In genomic region chr16:14309906-14310305, GRCh38 we compare ENCODE assay signal across 9 cellular contexts.
DNase-seq lines count a peak whose midpoint lies in the region; ATAC-seq lines count a peak whose summit lies in the region.
"Had no signal": no experiment of that assay in that cellular context is flagged by ENCODE, and none has a peak within 500 bp of the region (broad histone marks: within the 10 kb centered on the region; RNA-seq: fewer than 3 reads in every experiment).

No MANE protein-coding gene starts in this region.

- peak overlapping the region; percentile 67 to 83 for H3K4me3 Mint-ChIP-seq in activated T-cell treated with anti-CD3 and anti-CD28 coated beads, Interleukin-2, amount 50 U/mL, for 72 hours

- peaks cover 7% of the 10 kb centered on the region for H3K27me3 Mint-ChIP-seq in activated T-cell treated with anti-CD3 and anti-CD28 coated beads, Interleukin-2, amount 50 U/mL, for 72 hours (ENCODE audit: low read depth)

- no peaks in the 10 kb centered on the region for H3K9me3 Mint-ChIP-seq in activated T-cell treated with anti-CD3 and anti-CD28 coated beads, Interleukin-2, amount 50 U/mL, for 72 hours

- ATAC-seq in activated T-cell treated with anti-CD3 and anti-CD28 coated beads, Interleukin-2, amount 50 U/mL, for 72 hours (replicated peaks in 1 of 2), result peak; percentile 28 to 54
- no peak for ATAC-seq in sciatic nerve

- peak; percentile 15 for DNase-seq in stimulated activated CD4-positive, alpha-beta T cell treated with anti-CD3 and anti-CD28 coated beads, Interleukin-4, amount 100 ng/mL, for 24 hours
- DNase-seq in stimulated activated CD4-positive, alpha-beta T cell treated with anti-CD3 and anti-CD28 coated beads, Interleukin-4, amount 100 ng/mL, for 1 hour, result no peak
- DNase-seq in activated T-cell treated with anti-CD3 and anti-CD28 coated beads, Interleukin-2, amount 50 U/mL, for 72 hours, result peak in 1 of 2 donors; percentile 25
- DNase-seq in hepatic stellate cell (ENCODE audit: low spot score) (peak; percentile 68), cerebellar nuclear complex (lab: John Stamatoyannopoulos, UW) (no peak), NCI-H446 treated with DMSO at 0.1 percent for 48 hours (lab: John Stamatoyannopoulos, UW) (no peak), sciatic nerve (ENCODE audit: low spot score) (no peak), NCI-H510A (lab: John Stamatoyannopoulos, UW) (no peak)
- DNase-seq: DMS153 had no signal

- intact Hi-C loops in sciatic nerve (cut with DNase I), result no loop called here

- H3K36me3 Mint-ChIP-seq in activated T-cell treated with anti-CD3 and anti-CD28 coated beads, Interleukin-2, amount 50 U/mL, for 72 hours (ENCODE audit: insufficient read depth in 2 of 2), result no peaks in the 10 kb centered on the region

- H3K4me1 Mint-ChIP-seq in activated T-cell treated with anti-CD3 and anti-CD28 coated beads, Interleukin-2, amount 50 U/mL, for 72 hours (ENCODE audit: low read depth), result peaks cover 47% of the 10 kb centered on the region

- H3K27ac Mint-ChIP-seq in activated T-cell treated with anti-CD3 and anti-CD28 coated beads, Interleukin-2, amount 50 U/mL, for 72 hours, result no peak overlapping the region

Comparison
In these comparisons a context has a peak if more than half of its experiments do, and no peak if none do; other contexts are left out.
1. DNase-seq: peak in stimulated activated CD4-positive, alpha-beta T cell treated with anti-CD3 and anti-CD28 coated beads, Interleukin-4, amount 100 ng/mL, for 24 hours (single experiment) and hepatic stellate cell (single experiment); none in stimulated activated CD4-positive, alpha-beta T cell treated with anti-CD3 and anti-CD28 coated beads, Interleukin-4, amount 100 ng/mL, for 1 hour (single experiment), cerebellar nuclear complex (0 of 2), NCI-H446 treated with DMSO at 0.1 percent for 48 hours (single experiment), sciatic nerve (single experiment) and NCI-H510A (single experiment).